Comparison of ENCODE assay signal across 8 cellular contexts in the genomic region with DNA sequence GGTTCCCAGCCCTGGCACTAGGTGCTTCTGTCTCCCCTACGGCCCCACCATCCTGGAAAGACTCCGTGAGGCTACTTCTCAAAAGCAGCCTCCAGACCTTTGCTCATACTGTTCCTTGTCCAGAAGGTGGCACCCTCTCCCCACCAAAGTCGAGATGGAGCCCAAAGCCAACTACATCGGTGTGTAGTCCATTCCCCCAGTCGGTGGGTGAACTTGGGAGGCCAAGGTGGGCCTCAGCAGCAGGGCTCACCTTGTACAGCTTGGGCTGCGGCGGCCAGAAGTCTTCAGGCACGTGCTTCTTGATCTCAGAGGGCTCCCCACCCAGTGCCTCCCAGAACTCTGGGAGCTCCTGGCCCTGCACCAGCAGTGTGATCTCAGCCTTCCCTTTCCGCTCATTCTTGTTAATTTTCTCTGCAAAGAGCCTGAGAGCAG. TPM values are rescaled to one million over a fixed set of nuclear protein-coding genes. Genes with fewer than 3 reads are reported as not detected.
DNase-seq lines count a peak whose midpoint lies in the region; ATAC-seq, FAIRE-seq and TF ChIP-seq lines count a peak whose summit lies in the region.

No MANE protein-coding gene starts in this region.

- intact Hi-C loops in thyroid gland (cut with DNase I): no loop called here

- no peaks in the 10 kb centered on the region for H3K4me1 ChIP-seq in thyroid gland

- no peaks in the 10 kb centered on the region for H3K4me1 Mint-ChIP-seq in activated T-cell treated with anti-CD3 and anti-CD28 coated beads, Interleukin-2, amount 50 U/mL, for 72 hours (ENCODE audit: low read depth)
- H3K4me1 Mint-ChIP-seq in neural crest cell: peaks cover 4% of the 10 kb centered on the region

- DNase-seq in COR-L47 (lab: John Stamatoyannopoulos, UW): peak; percentile 42
- DNase-seq in HTR-8/SVneo (ENCODE audit: insufficient read length, low spot score): peak; percentile 96
- peak; percentile 68 to 71 for DNase-seq in activated T-cell treated with anti-CD3 and anti-CD28 coated beads, Interleukin-2, amount 50 U/mL, for 72 hours
- peak; percentile 53 for DNase-seq in fibroblast of gingiva (ENCODE audit: low read depth)
- peak; percentile 67 for DNase-seq in neural crest cell (ENCODE audit: low read depth, low spot score)
- peak; percentile 51 to 63 for DNase-seq in thyroid gland

- H3K27ac Mint-ChIP-seq in activated T-cell treated with anti-CD3 and anti-CD28 coated beads, Interleukin-2, amount 50 U/mL, for 72 hours: peak overlapping the region; percentile 64
- no peak overlapping the region for H3K27ac Mint-ChIP-seq in neural crest cell (ENCODE audit: unreplicated experiment)

- H3K27ac ChIP-seq in thyroid gland: no peak overlapping the region

- no peaks in the 10 kb centered on the region for H3K27me3 ChIP-seq in thyroid gland

- H3K36me3 ChIP-seq in thyroid gland: peaks cover 76 to 78% of the 10 kb centered on the region in 2 donors

- peak; percentile 96 for FAIRE-seq in HTR-8/SVneo (lab: Jason Lieb, UNC)

- no peak overlapping the region for H3K4me3 ChIP-seq in thyroid gland (replicated peaks in 1 of 3)

- TF ChIP-seq CTCF in neural crest cell (conservative IDR thresholded peaks at IDR 0.05) (peak; percentile 80), thyroid gland (IDR thresholded peaks at IDR 0.05) (peak in 4 of 6 experiments; percentile 37 to 64 (median 62))

- WGBS in thyroid gland, 2 donors: 53 to 61% methylated on average over 8 to 9 of the region's 9 CpGs

- H3K36me3 Mint-ChIP-seq in activated T-cell treated with anti-CD3 and anti-CD28 coated beads, Interleukin-2, amount 50 U/mL, for 72 hours (ENCODE audit: insufficient read depth in 2 of 2): peaks cover 4 to 7% of the 10 kb centered on the region in 2 donors
- H3K36me3 Mint-ChIP-seq in neural crest cell (ENCODE audit: low read depth): peaks cover 5% of the 10 kb centered on the region

- no peak overlapping the region for H3K4me3 Mint-ChIP-seq in activated T-cell treated with anti-CD3 and anti-CD28 coated beads, Interleukin-2, amount 50 U/mL, for 72 hours
- peak overlapping the region; percentile 81 for H3K4me3 Mint-ChIP-seq in neural crest cell

- H3K9me3 Mint-ChIP-seq in activated T-cell treated with anti-CD3 and anti-CD28 coated beads, Interleukin-2, amount 50 U/mL, for 72 hours: no peaks in the 10 kb centered on the region
- no peaks in the 10 kb centered on the region for H3K9me3 Mint-ChIP-seq in neural crest cell

- ATAC-seq in activated T-cell treated with anti-CD3 and anti-CD28 coated beads, Interleukin-2, amount 50 U/mL, for 72 hours (replicated peaks in 1 of 2): peak; percentile 68 to 74
- no peak for ATAC-seq in GM21737 (IDR thresholded peaks at IDR 0.05; ENCODE audit: unreplicated experiment)

- H3K9me3 ChIP-seq in thyroid gland: no peaks in the 10 kb centered on the region

- H3K27me3 Mint-ChIP-seq in activated T-cell treated with anti-CD3 and anti-CD28 coated beads, Interleukin-2, amount 50 U/mL, for 72 hours (ENCODE audit: low read depth): no peaks in the 10 kb centered on the region
- peaks cover 2% of the 10 kb centered on the region for H3K27me3 Mint-ChIP-seq in neural crest cell (ENCODE audit: low read depth)

- TF ChIP-seq POLR2A in thyroid gland (IDR thresholded peaks at IDR 0.05): no peak

TF ChIP-seq in PFSK-1, 5 proteins besides CTCF, POLR2A, EP300 and RAD21:
- TF ChIP-seq FOXP2 (optimal IDR thresholded peaks at IDR 0.05; ENCODE audit: borderline replicate concordance, extremely low read depth, extremely low read length, insufficient read depth) (peak; percentile 16), TAF1 (IDR thresholded peaks at IDR 0.05; ENCODE audit: borderline replicate concordance, insufficient read depth, low read length) (no peak), REST (IDR thresholded peaks at IDR 0.05; ENCODE audit: insufficient read depth in 1 of 2, low read depth in 2 of 2, low read length in 2 of 2) (no peak)

RNA-seq across cellular contexts. Expression of gene FLII, which starts 10.2 kb away (rescaled TPM):
- 411 TPM for polyA plus RNA-seq in PFSK-1 (2012; ENCODE audit: insufficient read length, low read depth)
- 100 to 1,000 TPM; 318 to 373 TPM for total RNA-seq in activated T-cell treated with anti-CD3 and anti-CD28 coated beads, Interleukin-2, amount 50 U/mL, for 72 hours
- 181 and 183 TPM in 2 replicates for total RNA-seq in neural crest cell
- total RNA-seq in thyroid gland: 100 to 1,000 TPM; 231 to 259 (median 241) TPM

RNA-seq across cellular contexts. Expression of gene MIEF2, which starts 12.1 kb away (rescaled TPM):
- polyA plus RNA-seq in PFSK-1 (2012; ENCODE audit: insufficient read length, low read depth): 18.5 TPM
- 1 to 10 TPM; 7.8 to 9.4 TPM for total RNA-seq in activated T-cell treated with anti-CD3 and anti-CD28 coated beads, Interleukin-2, amount 50 U/mL, for 72 hours
- 8.8 and 12.2 TPM in 2 replicates for total RNA-seq in neural crest cell
- total RNA-seq in thyroid gland: 10 to 100 TPM; 25.7 to 47.0 (median 34.9) TPM

RNA-seq across cellular contexts. Expression of gene LLGL1, which starts 22.9 kb away (rescaled TPM):
- polyA plus RNA-seq in PFSK-1 (2012; ENCODE audit: insufficient read length, low read depth): 49.6 TPM
- 10 to 100 TPM; 18.5 to 18.6 TPM for total RNA-seq in activated T-cell treated with anti-CD3 and anti-CD28 coated beads, Interleukin-2, amount 50 U/mL, for 72 hours
- total RNA-seq in neural crest cell: 93.3 and 99.3 TPM in 2 replicates
- 10 to 100 TPM; 14.5 to 19.4 (median 17.5) TPM for total RNA-seq in thyroid gland

Comparison
In these comparisons a context has a peak if more than half of its experiments do, and no peak if none do; other contexts are left out.
1. DNase-seq: peak in every context shown above with its lines; median percentile 96 in HTR-8/SVneo; 70 in activated T-cell treated with anti-CD3 and anti-CD28 coated beads, Interleukin-2, amount 50 U/mL, for 72 hours; 67 in neural crest cell; 57 in thyroid gland; 53 in fibroblast of gingiva; 42 in COR-L47.